Comparison of ENCODE assay signal across 23 cellular contexts in the genomic region with DNA sequence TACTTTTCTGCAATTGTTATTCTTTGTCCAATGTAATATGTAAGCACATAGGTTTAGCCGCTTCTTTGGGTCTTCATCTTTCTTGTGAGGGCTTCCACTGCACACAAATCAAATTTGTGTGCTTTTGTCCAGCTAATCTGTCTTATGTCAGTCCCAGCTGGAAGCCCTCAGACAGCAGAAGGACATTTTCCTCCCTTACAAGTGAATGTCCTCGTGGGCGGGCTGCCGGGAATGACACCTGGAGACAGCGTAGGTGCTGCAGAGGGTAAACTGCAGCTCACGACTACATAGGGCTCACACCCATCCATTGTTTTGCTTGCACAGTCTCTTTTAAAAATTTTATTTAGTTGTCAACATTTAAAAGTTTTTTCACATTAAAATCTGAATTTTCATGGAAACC. TPM values are rescaled to one million over a fixed set of nuclear protein-coding genes. Genes with fewer than 3 reads are reported as not detected.
DNase-seq lines count a peak whose midpoint lies in the region; ATAC-seq and TF ChIP-seq lines count a peak whose summit lies in the region.
"Had no signal": no experiment of that assay in that cellular context is flagged by ENCODE, and none has a peak within 500 bp of the region (broad histone marks: within the 10 kb centered on the region; RNA-seq: fewer than 3 reads in every experiment).

No MANE protein-coding gene starts in this region.

- ATAC-seq in mucosa of descending colon (peak; percentile 40), HG02938 (IDR thresholded peaks at IDR 0.05; ENCODE audit: unreplicated experiment) (no peak)
- ATAC-seq: T-cell had no signal

- no peaks in the 10 kb centered on the region for H4K20me1 ChIP-seq in PC-9 (ENCODE audit: insufficient read depth)

- TF ChIP-seq CTCF in PC-9 (conservative IDR thresholded peaks at IDR 0.05) (no peak), mucosa of descending colon (IDR thresholded peaks at IDR 0.05) (no peak)

- H3K79me2 ChIP-seq in PC-9 (ENCODE audit: low read depth) = no peaks in the 10 kb centered on the region

- CTCF ChIA-PET in PC-9 (lab: Charles Lee) = no interaction called here

- H3K4me3 ChIP-seq in PC-9 (no peak overlapping the region), mucosa of descending colon (no peak overlapping the region)
- H3K4me3 ChIP-seq: GM12878 had no signal

- 0 out of 2 replicates have a peak, but pooled peaks cover 4% of the 10 kb centered on the region for H3F3A ChIP-seq in PC-9 (ENCODE audit: insufficient read depth, low read depth)

- H3K4me1 ChIP-seq in PC-9 (replicated peaks; ENCODE audit: insufficient read depth) = peaks cover 17% of the 10 kb centered on the region
- H3K4me1 ChIP-seq in mucosa of descending colon (ENCODE audit: low read depth) = no peaks in the 10 kb centered on the region

- no peaks in the 10 kb centered on the region for H3K9me2 ChIP-seq in PC-9 (ENCODE audit: insufficient read depth)

- POLR2A ChIA-PET in PC-9 (lab: Charles Lee; ENCODE audit: unreplicated experiment) = no interaction called here

- intact Hi-C loops in PC-9 (cut with micrococcal nuclease; ENCODE audit: unreplicated experiment) = no loop called here
- intact Hi-C loops in mucosa of descending colon (cut with DNase I, micrococcal nuclease) = no loop called here

- H3K36me3 ChIP-seq in PC-9 (ENCODE audit: low read depth) (no peaks in the 10 kb centered on the region), mucosa of descending colon (ENCODE audit: low read depth) (no peaks in the 10 kb centered on the region)

- H2AFZ ChIP-seq in PC-9 = no peak overlapping the region

- no TSS peak for BruUV-seq in PC-9 (replicated peaks; lab: Mats Ljungman, UMichigan)

- H3K9me3 ChIP-seq in PC-9 (ENCODE audit: insufficient read depth, low read depth) (no peaks in the 10 kb centered on the region), mucosa of descending colon (no peaks in the 10 kb centered on the region)

- peak; percentile 56 for DNase-seq in NCI-H1092 treated with DMSO at 0.1 percent for 48 hours (lab: John Stamatoyannopoulos, UW)
- DNase-seq in NCI-H1092 (lab: John Stamatoyannopoulos, UW) = no peak
- DNase-seq in DMS53 (lab: John Stamatoyannopoulos, UW) = peak; percentile 67
- DNase-seq in PC-9 = no peak
- DNase-seq in mucosa of descending colon = no peak
- DNase-seq in central memory CD4-positive, alpha-beta T cell = no peak
- DNase-seq in activated gamma-delta T cell (lab: John Stamatoyannopoulos, UW) = no peak
- DNase-seq: ACHN; CD8-positive, alpha-beta memory T cell; DMS79 treated with DMSO at 0.1 percent for 48 hours; H9; HFFc6; IMR-90; NCI-H1105 treated with DMSO at 0.1 percent for 48 hours; NCI-H1930; NCI-H2171 treated with DMSO at 0.1 percent for 48 hours; NCI-H446 treated with DMSO at 0.1 percent for 48 hours; T-cell had no signal

- no peaks in the 10 kb centered on the region for H3K27me3 ChIP-seq in PC-9 (ENCODE audit: insufficient read depth, low read depth)

- no peak overlapping the region for H3K27ac ChIP-seq in PC-9
- H3K27ac ChIP-seq: 22Rv1, C4-2B, KMS-11 had no signal

- peak overlapping the region; percentile 48 for H3K4me2 ChIP-seq in PC-9
- H3K4me2 ChIP-seq: KMS-11 had no signal

RNA-seq across cellular contexts. Expression of a gene that starts 24.6 kb away (rescaled TPM):
- 9.8 and 12.1 TPM in 2 replicates for total RNA-seq in PC-9 (2021)
- 10 to 100 TPM; 11.1 to 33.5 (median 25.2) TPM for total RNA-seq in mucosa of descending colon
- total RNA-seq: GM12878, IMR-90, T-cell had no signal

RNA-seq across cellular contexts. Expression of a gene that starts 49.3 kb away (rescaled TPM):
- total RNA-seq in PC-9 (2021) (3.8 and 4.2 TPM in 2 replicates), mucosa of descending colon (1 to 10 TPM in 2 of 3 donors, under 1 TPM in 1; 0.32 to 1.9 (median 1.9) TPM)
- total RNA-seq: GM12878 had no signal

Comparison
In these comparisons a context has a peak if more than half of its experiments do, and no peak if none do; other contexts are left out.
1. DNase-seq: peak in NCI-H1092 treated with DMSO at 0.1 percent for 48 hours (single experiment) and DMS53 (single experiment); none in NCI-H1092 (single experiment), PC-9 (0 of 2), mucosa of descending colon (0 of 3), central memory CD4-positive, alpha-beta T cell (single experiment) and activated gamma-delta T cell (single experiment).